ENCODE assay signal across 21 cellular contexts in the genomic region with DNA sequence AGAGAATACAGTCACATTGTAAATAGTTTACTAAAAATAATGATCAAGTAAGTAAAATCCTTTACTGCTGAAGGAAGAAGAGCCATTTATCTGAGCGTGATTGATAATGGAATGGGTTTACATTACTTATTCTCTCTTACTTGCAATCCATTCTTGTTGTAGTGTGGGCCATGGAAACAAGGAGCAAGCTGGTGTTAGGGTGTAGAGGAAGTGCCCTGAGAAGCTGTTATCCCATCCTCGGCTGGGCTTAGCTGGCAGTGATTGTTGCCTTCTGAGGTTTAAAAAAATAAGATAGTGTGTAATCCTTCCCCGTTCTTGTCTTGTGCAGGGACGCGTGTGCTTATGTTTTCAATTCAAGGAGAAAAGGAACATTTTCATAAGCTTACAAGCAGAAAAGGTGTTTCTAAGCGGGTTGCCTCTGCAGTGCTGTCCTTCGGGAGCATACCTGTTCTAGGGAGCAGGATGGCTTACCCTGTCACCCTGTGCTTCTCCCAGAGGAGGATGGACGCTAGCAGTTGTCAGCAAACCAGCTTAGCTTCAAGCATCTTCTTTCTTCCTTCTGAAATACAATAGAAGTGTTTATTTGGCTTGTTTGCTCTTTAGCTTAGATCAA.
DNase-seq lines count a peak whose midpoint lies in the region; ATAC-seq, FAIRE-seq and TF ChIP-seq lines count a peak whose summit lies in the region.
"Had no signal": no experiment of that assay in that cellular context is flagged by ENCODE, and none has a peak within 500 bp of the region (broad histone marks: within the 10 kb centered on the region; RNA-seq: fewer than 3 reads in every experiment).

No MANE protein-coding gene starts in this region.

- CTCF ChIA-PET in K562 (lab: Yijun Ruan, JAX; ENCODE audit: low intra/inter-chr PET ratio), result no interaction called here
- CTCF ChIA-PET in naive thymus-derived CD4-positive, alpha-beta T cell (lab: Charles Lee), result interaction anchor here (0.5 kb wide), 1 partner anchor 101 kb away, joined by 3 read pairs; no protein-coding TSS in a partner anchor

- H3K4me3 Mint-ChIP-seq in naive thymus-derived CD4-positive, alpha-beta T cell, result no peak overlapping the region
- H3K4me3 Mint-ChIP-seq: activated CD4-positive, alpha-beta T cell treated with anti-CD3 and anti-CD28 coated beads, Interleukin-2, amount 10 ng/mL, durations not matched to agents 24 days and 14 days had no signal

- no peak overlapping the region for H2AFZ ChIP-seq in K562 (ENCODE audit: low read depth, low read length)

- H3K4me2 ChIP-seq in K562 (ENCODE audit: insufficient read depth, low read length), result no peak overlapping the region

- H3K4me1 ChIP-seq in K562 (replicated peaks in 1 of 2; ENCODE audit: control insufficient read depth in 2 of 2, insufficient read depth in 2 of 2, low read length in 2 of 2) (no peaks in the 10 kb centered on the region), rectal smooth muscle tissue (ENCODE audit: control insufficient read depth, insufficient read depth, low read length) (no peaks in the 10 kb centered on the region)
- no peaks in the 10 kb centered on the region for H3K4me1 ChIP-seq in naive thymus-derived CD4-positive, alpha-beta T cell (ENCODE audit: control insufficient read depth in 2 of 2, insufficient read depth in 2 of 2, low read length in 2 of 2)
- H3K4me1 ChIP-seq: pancreas, testis had no signal

- in situ Hi-C loops in K562 (cut with MboI), result no loop called here

- no peaks in the 10 kb centered on the region for H3K9me3 ChIP-seq in K562 (replicated peaks; ENCODE audit: control insufficient read depth, insufficient read depth, low read depth, low read length)
- H3K9me3 ChIP-seq in naive thymus-derived CD4-positive, alpha-beta T cell (ENCODE audit: control insufficient read depth in 2 of 3, low read length in 3 of 3), result no peaks in the 10 kb centered on the region
- H3K9me3 ChIP-seq: MG63, pancreas, testis had no signal

- no peak for ATAC-seq in K562
- ATAC-seq in naive thymus-derived CD4-positive, alpha-beta T cell, result no peak
- ATAC-seq in GM21423 (IDR thresholded peaks at IDR 0.05; ENCODE audit: unreplicated experiment), result no peak
- ATAC-seq: left cardiac atrium had no signal

- H4K20me1 ChIP-seq in K562 (replicated peaks; ENCODE audit: control insufficient read depth, insufficient read depth, low read length), result no peaks in the 10 kb centered on the region

- H3K27me3 Mint-ChIP-seq in naive thymus-derived CD4-positive, alpha-beta T cell, result peaks cover 8 to 20% (median 17%) of the 10 kb centered on the region in 5 donors

- no peaks in the 10 kb centered on the region for H3K79me2 ChIP-seq in K562 (ENCODE audit: control insufficient read depth, insufficient read depth, low read length)

- no peaks in the 10 kb centered on the region for H3K9me1 ChIP-seq in K562 (ENCODE audit: control insufficient read depth, insufficient read depth, low read length)

- H3K36me3 ChIP-seq in K562 (ENCODE audit: control insufficient read depth, insufficient read depth, low read length) (no peaks in the 10 kb centered on the region), rectal smooth muscle tissue (ENCODE audit: control insufficient read depth, insufficient read depth, low read length) (no peaks in the 10 kb centered on the region)
- no peaks in the 10 kb centered on the region for H3K36me3 ChIP-seq in naive thymus-derived CD4-positive, alpha-beta T cell (ENCODE audit: control insufficient read depth in 2 of 3, insufficient read depth in 3 of 3, low read length in 3 of 3)
- H3K36me3 ChIP-seq: MG63, pancreas had no signal

- H3K27me3 ChIP-seq in K562 (ENCODE audit: control insufficient read depth in 2 of 2, insufficient read depth in 2 of 2, low read length in 2 of 2) (peaks cover 16 to 20% of the 10 kb centered on the region in 2 experiments), rectal smooth muscle tissue (ENCODE audit: control insufficient read depth, insufficient read depth, low read length) (no peaks in the 10 kb centered on the region)
- peaks cover 0 to 2% of the 10 kb centered on the region in 2 donors for H3K27me3 ChIP-seq in naive thymus-derived CD4-positive, alpha-beta T cell (ENCODE audit: control insufficient read depth in 2 of 2, insufficient read depth in 2 of 2, low read length in 2 of 2)
- H3K27me3 ChIP-seq: MG63, pancreas, testis had no signal

- H3K27ac Mint-ChIP-seq in naive thymus-derived CD4-positive, alpha-beta T cell, result no peak overlapping the region
- H3K27ac Mint-ChIP-seq: activated CD4-positive, alpha-beta T cell treated with anti-CD3 and anti-CD28 coated beads, Interleukin-2, amount 10 ng/mL, durations not matched to agents 24 days and 14 days had no signal

- H3K4me3 ChIP-seq in K562, result no peak overlapping the region
- H3K4me3 ChIP-seq in rectal smooth muscle tissue (ENCODE audit: low read length), result peak overlapping the region; percentile 11
- no peak overlapping the region for H3K4me3 ChIP-seq in naive thymus-derived CD4-positive, alpha-beta T cell (ENCODE audit: low read length)
- H3K4me3 ChIP-seq: MG63 had no signal

- TF ChIP-seq EP300 in K562 (IDR thresholded peaks at IDR 0.05; ENCODE audit: low read length), result no peak

- TF ChIP-seq CTCF in K562 (IDR thresholded peaks at IDR 0.05 in 2 of 3, conservative IDR thresholded peaks at IDR 0.05 in 1 of 3; ENCODE audit: insufficient read depth in 2 of 3, low read depth in 1 of 3, low read length in 3 of 3), result no peak

- peak; percentile 36 for DNase-seq in COLO668 (lab: John Stamatoyannopoulos, UW; ENCODE audit: unreplicated experiment)
- no peak for DNase-seq in K562 (ENCODE audit: extremely low read depth in 1 of 4, low spot score in 3 of 4)
- DNase-seq in kidney glomerular epithelial cell (lab: John Stamatoyannopoulos, UW), result peak; percentile 50
- DNase-seq in naive thymus-derived CD4-positive, alpha-beta T cell, result no peak
- DNase-seq in NCI-H1105 treated with DMSO at 0.1 percent for 48 hours (lab: John Stamatoyannopoulos, UW), result no peak
- no peak for DNase-seq in caudate nucleus (lab: John Stamatoyannopoulos, UW)
- DNase-seq: activated CD4-positive, alpha-beta T cell treated with anti-CD3 and anti-CD28 coated beads, Interleukin-2, amount 10 ng/mL, durations not matched to agents 24 days and 14 days; activated CD8-positive, alpha-beta memory T cell treated with anti-CD3 and anti-CD28 coated beads, Interleukin-2, amount 50 U/mL, for 48 hours; activated effector memory CD4-positive, alpha-beta T cell treated with anti-CD3 and anti-CD28 coated beads, Interleukin-2, amount 50 U/mL, for 16 hours; cerebellar nuclear complex; effector CD8-positive, alpha-beta T cell; left cardiac atrium; MG63; NCI-H1694 treated with DMSO at 0.1 percent for 48 hours; pancreas; SW 1271; testis had no signal

- H3K36me3 Mint-ChIP-seq in naive thymus-derived CD4-positive, alpha-beta T cell, result no peaks in the 10 kb centered on the region

- no peak for TF ChIP-seq RAD21 in K562 (CRISPR knock-in tag; conservative IDR thresholded peaks at IDR 0.05 in 1 of 2, IDR thresholded peaks at IDR 0.05 in 1 of 2)

- H3K27ac ChIP-seq in K562 (ENCODE audit: extremely low read depth, low read depth, low read length) (no peak overlapping the region), rectal smooth muscle tissue (ENCODE audit: low read depth, low read length) (no peak overlapping the region), caudate nucleus (ENCODE audit: low read depth, low read length) (no peak overlapping the region)
- H3K27ac ChIP-seq in naive thymus-derived CD4-positive, alpha-beta T cell (ENCODE audit: low read depth, low read length), result no peak overlapping the region
- H3K27ac ChIP-seq: C4-2B, testis had no signal

- TF ChIP-seq POLR2A in K562 (conservative IDR thresholded peaks at IDR 0.05), result no peak

- intact Hi-C loops in K562 (cut with micrococcal nuclease), result no loop called here
- intact Hi-C loops in naive thymus-derived CD4-positive, alpha-beta T cell (cut with micrococcal nuclease), result no loop called here

- WGBS in K562 (ENCODE audit: insufficient coverage, low coverage, missing lambda C conversion rate), result 0% methylated on average over 8 of the region's 8 CpGs

- no TSS peak for BruUV-seq in K562 (replicated peaks; lab: Mats Ljungman, UMichigan)

- peaks cover 0 to 5% (median 0%) of the 10 kb centered on the region in 7 donors for H3K4me1 Mint-ChIP-seq in naive thymus-derived CD4-positive, alpha-beta T cell
- H3K4me1 Mint-ChIP-seq: activated CD4-positive, alpha-beta T cell treated with anti-CD3 and anti-CD28 coated beads, Interleukin-2, amount 10 ng/mL, durations not matched to agents 24 days and 14 days had no signal

- no peaks in the 10 kb centered on the region for H3K9me3 Mint-ChIP-seq in naive thymus-derived CD4-positive, alpha-beta T cell
- H3K9me3 Mint-ChIP-seq: activated CD4-positive, alpha-beta T cell treated with anti-CD3 and anti-CD28 coated beads, Interleukin-2, amount 10 ng/mL, durations not matched to agents 24 days and 14 days had no signal

- POLR2A ChIA-PET in K562 (lab: Yijun Ruan, JAX), result interaction anchor here (0.8 kb wide), 1 partner anchor 14 kb away, joined by 3 read pairs; no protein-coding TSS in a partner anchor
- POLR2A ChIA-PET in naive thymus-derived CD4-positive, alpha-beta T cell (lab: Charles Lee), result no interaction called here

- peak; percentile 15 for FAIRE-seq in K562 (lab: Jason Lieb, UNC)
- FAIRE-seq: TTC549 had no signal

- H3K9ac ChIP-seq in K562 (ENCODE audit: insufficient read depth in 1 of 2, low read depth in 2 of 2, low read length in 2 of 2) (no peak overlapping the region), rectal smooth muscle tissue (ENCODE audit: low read length) (no peak overlapping the region)

TF ChIP-seq in K562, 482 proteins besides CTCF, POLR2A, EP300 and RAD21 (continues in another document):
- TF ChIP-seq XRCC3 (IDR thresholded peaks at IDR 0.05), result no peak

Comparison
In these comparisons a context has a peak if more than half of its experiments do, and no peak if none do; other contexts are left out.
1. DNase-seq: peak in COLO668 (single experiment) and kidney glomerular epithelial cell (single experiment); none in K562 (0 of 4), naive thymus-derived CD4-positive, alpha-beta T cell (0 of 9), NCI-H1105 treated with DMSO at 0.1 percent for 48 hours (single experiment) and caudate nucleus (0 of 61).